ENCODE assay signal across 14 cellular contexts in the genomic region with DNA sequence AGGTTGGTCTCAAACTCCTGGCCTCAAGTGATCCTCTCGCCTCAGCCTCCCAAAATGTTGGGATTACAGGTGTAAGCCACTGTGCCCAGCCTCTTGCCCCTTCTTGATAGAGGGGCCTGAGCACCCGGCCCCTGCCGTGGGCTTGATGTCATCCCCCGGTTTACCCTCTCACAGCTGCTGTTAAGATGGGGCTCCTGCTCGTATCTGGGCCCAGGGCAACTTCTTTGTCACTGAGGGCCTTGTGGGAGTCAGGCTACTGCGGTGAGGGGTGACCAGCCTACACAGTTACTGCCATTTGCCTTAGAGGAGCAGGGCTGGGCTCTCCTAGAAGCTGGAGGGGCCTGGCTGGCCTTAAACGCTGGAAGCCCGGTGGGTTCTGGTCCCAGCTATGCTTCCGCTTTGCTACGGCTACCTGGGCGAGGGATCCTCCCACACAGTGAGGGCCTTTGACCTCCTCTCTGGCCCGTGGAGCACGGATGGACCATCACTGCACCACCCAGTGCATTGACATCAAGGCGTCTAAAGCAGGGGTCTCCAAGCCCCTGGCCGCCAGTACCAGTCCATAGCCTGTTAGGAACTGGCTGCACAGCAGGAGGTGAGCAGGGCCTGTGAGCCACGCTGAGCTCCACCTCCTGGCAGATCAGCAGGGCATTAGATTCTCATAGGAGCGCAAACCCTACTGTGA. TPM values are rescaled to one million over a fixed set of nuclear protein-coding genes. Genes with fewer than 3 reads are reported as not detected.
DNase-seq lines count a peak whose midpoint lies in the region; ATAC-seq and TF ChIP-seq lines count a peak whose summit lies in the region.
"Had no signal": no experiment of that assay in that cellular context is flagged by ENCODE, and none has a peak within 500 bp of the region (broad histone marks: within the 10 kb centered on the region; RNA-seq: fewer than 3 reads in every experiment).

No MANE protein-coding gene starts in this region.

- no peak overlapping the region for H3K27ac Mint-ChIP-seq in T-helper 1 cell treated with Interleukin-12 subunit alpha and Interleukin-12 subunit beta and Interleukin-4 antibody, amounts not matched to agents 30 μg/mL and 1 μg/mL, for 36 hours
- H3K27ac Mint-ChIP-seq in CD14-positive monocyte = peak overlapping the region in 1 of 7 donors; percentile 59

- no peaks in the 10 kb centered on the region for H3K9me3 ChIP-seq in PC-9 (ENCODE audit: insufficient read depth, low read depth)
- no peaks in the 10 kb centered on the region for H3K9me3 ChIP-seq in effector memory CD4-positive, alpha-beta T cell (ENCODE audit: control insufficient read depth, low read length)

- H3F3A ChIP-seq in PC-9 (ENCODE audit: insufficient read depth, low read depth) = peaks cover 13% of the 10 kb centered on the region; the same call in 1 of the 2 replicates

- POLR2A ChIA-PET in PC-9 (lab: Charles Lee; ENCODE audit: unreplicated experiment) = no interaction called here

- peak overlapping the region; percentile 53; the same call in 1 of the 2 replicates for H3K4me2 ChIP-seq in PC-9

- no peaks in the 10 kb centered on the region for H3K27me3 ChIP-seq in PC-9 (ENCODE audit: insufficient read depth, low read depth)
- peaks cover 6% of the 10 kb centered on the region for H3K27me3 ChIP-seq in effector memory CD4-positive, alpha-beta T cell (replicated peaks; ENCODE audit: control insufficient read depth, insufficient read depth, low read length, poor library complexity, severe bottlenecking)

- no peaks in the 10 kb centered on the region for H3K79me2 ChIP-seq in PC-9 (ENCODE audit: low read depth)

- peak overlapping the region; percentile 75 for H3K4me3 Mint-ChIP-seq in T-helper 1 cell treated with Interleukin-12 subunit alpha and Interleukin-12 subunit beta and Interleukin-4 antibody, amounts not matched to agents 30 μg/mL and 1 μg/mL, for 36 hours
- peak overlapping the region in 1 of 2 donors; percentile 93 for H3K4me3 Mint-ChIP-seq in CD14-positive monocyte

- peaks cover 19% of the 10 kb centered on the region for H3K27me3 Mint-ChIP-seq in T-helper 1 cell treated with Interleukin-12 subunit alpha and Interleukin-12 subunit beta and Interleukin-4 antibody, amounts not matched to agents 30 μg/mL and 1 μg/mL, for 36 hours (ENCODE audit: low read depth)
- H3K27me3 Mint-ChIP-seq in CD14-positive monocyte (ENCODE audit: low read depth in 3 of 3) = peaks cover 36 to 68% (median 63%) of the 10 kb centered on the region in 3 donors

- H3K27ac ChIP-seq in PC-9 = no peak overlapping the region
- no peak overlapping the region for H3K27ac ChIP-seq in effector memory CD4-positive, alpha-beta T cell (ENCODE audit: insufficient read depth, low read length, poor library complexity, severe bottlenecking)
- H3K27ac ChIP-seq: skin epidermis had no signal

- H3K36me3 ChIP-seq in PC-9 (ENCODE audit: low read depth) = no peaks in the 10 kb centered on the region
- H3K36me3 ChIP-seq in effector memory CD4-positive, alpha-beta T cell (ENCODE audit: control insufficient read depth, insufficient read depth, low read length) = no peaks in the 10 kb centered on the region

- no peaks in the 10 kb centered on the region for H3K9me2 ChIP-seq in PC-9 (ENCODE audit: insufficient read depth)

- no peak for TF ChIP-seq CTCF in PC-9 (conservative IDR thresholded peaks at IDR 0.05)
- TF ChIP-seq CTCF in CD14-positive monocyte (IDR thresholded peaks at IDR 0.05) = no peak

- DNase-seq in T-helper 1 cell = no peak
- no peak for DNase-seq in PC-9
- DNase-seq in effector memory CD4-positive, alpha-beta T cell = no peak
- peak; percentile 25 for DNase-seq in sciatic nerve (ENCODE audit: low spot score)
- DNase-seq in NCI-H526 treated with DMSO at 0.1 percent for 48 hours (lab: John Stamatoyannopoulos, UW) = no peak
- DNase-seq in CD14-positive monocyte (ENCODE audit: low spot score) = no peak

- H3K4me1 ChIP-seq in PC-9 (replicated peaks; ENCODE audit: insufficient read depth) = peaks cover 3% of the 10 kb centered on the region
- peaks cover 12% of the 10 kb centered on the region for H3K4me1 ChIP-seq in effector memory CD4-positive, alpha-beta T cell (ENCODE audit: control insufficient read depth, insufficient read depth, low read length, poor library complexity, severe bottlenecking)

- H3K9me3 Mint-ChIP-seq in T-helper 1 cell treated with Interleukin-12 subunit alpha and Interleukin-12 subunit beta and Interleukin-4 antibody, amounts not matched to agents 30 μg/mL and 1 μg/mL, for 36 hours = no peaks in the 10 kb centered on the region
- H3K9me3 Mint-ChIP-seq in CD14-positive monocyte = peaks cover 0 to 3% (median 0%) of the 10 kb centered on the region in 7 donors

- intact Hi-C loops in PC-9 (cut with micrococcal nuclease; ENCODE audit: unreplicated experiment) = loop anchor here (10.0 kb wide), 1 partner anchor 516 kb away; no protein-coding TSS in a partner anchor
- intact Hi-C loops in sciatic nerve (cut with DNase I) = no loop called here
- intact Hi-C loops in CD14-positive monocyte (cut with micrococcal nuclease) = loop anchor here in 1 of 2 donors (10.0 kb wide), 1 partner anchor 454 kb away; the partner anchor contains the start of gene ARPC1A

- H3K36me3 Mint-ChIP-seq in T-helper 1 cell treated with Interleukin-12 subunit alpha and Interleukin-12 subunit beta and Interleukin-4 antibody, amounts not matched to agents 30 μg/mL and 1 μg/mL, for 36 hours (ENCODE audit: low read depth) = no peaks in the 10 kb centered on the region
- no peaks in the 10 kb centered on the region for H3K36me3 Mint-ChIP-seq in CD14-positive monocyte

- H2AFZ ChIP-seq in PC-9 = no peak overlapping the region

- ATAC-seq in sciatic nerve (no peak), GM21360 (IDR thresholded peaks at IDR 0.05; ENCODE audit: unreplicated experiment) (no peak)

- no peaks in the 10 kb centered on the region for H4K20me1 ChIP-seq in PC-9 (ENCODE audit: insufficient read depth)

- H3K4me3 ChIP-seq in PC-9 = no peak overlapping the region
- H3K4me3 ChIP-seq in effector memory CD4-positive, alpha-beta T cell (ENCODE audit: insufficient read depth, low read depth, low read length, poor library complexity, severe bottlenecking) = peak overlapping the region; percentile 52

- no TSS peak for BruUV-seq in PC-9 (replicated peaks; lab: Mats Ljungman, UMichigan)

- CTCF ChIA-PET in PC-9 (lab: Charles Lee) = interaction anchor here (0.8 kb wide), 1 partner anchor 32 kb away, joined by 3 read pairs; no protein-coding TSS in a partner anchor

- H3K4me1 Mint-ChIP-seq in T-helper 1 cell treated with Interleukin-12 subunit alpha and Interleukin-12 subunit beta and Interleukin-4 antibody, amounts not matched to agents 30 μg/mL and 1 μg/mL, for 36 hours (ENCODE audit: low read depth) = no peaks in the 10 kb centered on the region
- peaks cover 20% of the 10 kb centered on the region for H3K4me1 Mint-ChIP-seq in CD14-positive monocyte

RNA-seq across cellular contexts. Expression of gene TMEM130, which starts 1.1 kb away (rescaled TPM):
- total RNA-seq in PC-9 (2021) (2.1 and 3.8 TPM in 2 replicates), sciatic nerve (5.7 TPM)
- polyA plus RNA-seq in CD14-positive monocyte = not detected
- total RNA-seq: A673; dermis blood vessel endothelial cell; glomerular endothelial cell; mammary epithelial cell; T-helper 1 cell treated with Interleukin-12 subunit alpha and Interleukin-12 subunit beta and Interleukin-4 antibody, amounts not matched to agents 30 ng/mL and 1 ng/mL, for 36 hours had no signal
- polyA plus RNA-seq: mammary epithelial cell had no signal

RNA-seq across cellular contexts. Expression of gene TRRAP, which starts 7.4 kb away (rescaled TPM):
- 46.8 and 55.8 TPM in 2 replicates for total RNA-seq in PC-9 (2021)
- total RNA-seq in sciatic nerve = 50.6 TPM
- polyA plus RNA-seq in CD14-positive monocyte = 1 to 10 TPM in 1 of 2 donors, under 1 TPM in 1; 0.67 to 1.2 TPM
